In the genomic region with DNA sequence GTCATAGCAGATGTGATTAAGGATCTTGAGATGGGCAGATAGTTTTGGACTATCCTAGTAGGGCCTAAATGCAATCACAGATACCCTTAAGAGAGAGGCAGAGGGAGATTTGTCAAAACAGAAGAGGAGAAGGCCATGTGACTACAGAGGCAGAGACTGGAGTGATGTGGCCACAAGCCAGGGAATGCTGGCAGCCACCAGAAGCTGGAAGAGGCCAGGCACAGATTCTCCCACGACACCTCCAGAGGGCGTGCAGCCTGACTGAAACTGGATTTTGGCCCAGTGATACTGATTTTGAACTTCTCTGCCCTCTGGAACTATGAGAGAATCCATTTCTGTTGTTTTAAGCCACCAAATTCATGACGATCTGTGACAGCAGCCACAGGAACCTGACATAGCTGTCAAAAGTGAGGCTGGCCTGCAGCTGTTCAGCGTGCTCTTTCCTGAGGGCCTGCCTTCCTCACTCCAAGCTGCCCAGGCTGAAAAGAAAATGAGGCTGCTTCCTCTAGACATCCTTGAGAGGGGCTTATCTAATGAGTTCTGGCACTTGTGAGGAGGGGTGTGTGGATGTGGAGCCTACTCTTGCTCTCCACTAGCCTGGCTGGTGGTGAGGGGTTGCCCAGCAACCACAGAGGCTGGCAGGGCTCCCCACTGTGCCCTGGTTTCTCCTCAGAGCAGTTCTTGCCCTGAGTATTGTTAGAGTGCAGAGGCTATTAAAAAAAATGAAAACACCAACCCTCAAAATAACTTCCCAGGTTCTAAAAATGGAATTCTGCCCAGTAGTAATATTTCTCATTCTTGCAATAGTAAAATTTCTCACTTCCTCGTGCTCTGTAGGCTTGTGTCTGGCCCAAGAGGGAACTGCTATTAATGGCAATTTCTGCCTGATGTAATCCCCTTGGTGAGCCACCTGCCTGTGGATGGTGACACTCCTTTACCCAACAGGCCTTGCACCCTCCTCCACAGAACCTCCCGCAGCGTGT, we compare ENCODE assay signal across 9 cellular contexts. TPM values are rescaled to one million over a fixed set of nuclear protein-coding genes. Genes with fewer than 3 reads are reported as not detected.
DNase-seq lines count a peak whose midpoint lies in the region; ATAC-seq, FAIRE-seq and TF ChIP-seq lines count a peak whose summit lies in the region.
"Had no signal": no experiment of that assay in that cellular context is flagged by ENCODE, and none has a peak within 500 bp of the region (broad histone marks: within the 10 kb centered on the region; RNA-seq: fewer than 3 reads in every experiment).

No MANE protein-coding gene starts in this region.

- peak overlapping the region; percentile 26 for H3K27ac Mint-ChIP-seq in activated CD8-positive, alpha-beta T cell treated with anti-CD3 and anti-CD28 coated beads, Interleukin-2, amount 10 ng/mL, durations not matched to agents 7 days and 5 days

- peaks cover 3 to 7% (median 4%) of the 10 kb centered on the region in 5 donors for H3K9me3 ChIP-seq in subcutaneous abdominal adipose tissue (ENCODE audit: control insufficient read depth in 5 of 5, low read length in 5 of 5)
- H3K9me3 ChIP-seq in SJCRH30 (replicated peaks) = no peaks in the 10 kb centered on the region

- H3K36me3 Mint-ChIP-seq in activated CD8-positive, alpha-beta T cell treated with anti-CD3 and anti-CD28 coated beads, Interleukin-2, amount 10 ng/mL, durations not matched to agents 7 days and 5 days (ENCODE audit: low read depth) = peaks cover 9% of the 10 kb centered on the region

- H3K4me1 ChIP-seq in subcutaneous abdominal adipose tissue (ENCODE audit: control insufficient read depth in 5 of 5, insufficient read depth in 5 of 5, low read length in 5 of 5) (peaks cover 10 to 66% (median 57%) of the 10 kb centered on the region in 5 donors), SJCRH30 (no peaks in the 10 kb centered on the region)

- DNase-seq in GM12892 (ENCODE audit: insufficient read length) = peak; percentile 69
- DNase-seq in activated CD8-positive, alpha-beta T cell treated with anti-CD3 and anti-CD28 coated beads, Interleukin-2, amount 10 ng/mL, durations not matched to agents 7 days and 5 days = no peak
- no peak for DNase-seq in DMS153 (lab: John Stamatoyannopoulos, UW)
- DNase-seq in SJCRH30 = no peak
- DNase-seq in cortex of kidney (lab: John Stamatoyannopoulos, UW) = no peak

- peak; percentile 91 for FAIRE-seq in GM12892 (lab: Jason Lieb, UNC)
- FAIRE-seq: bronchial epithelial cell had no signal

- H3K36me3 ChIP-seq in subcutaneous abdominal adipose tissue (ENCODE audit: control insufficient read depth in 5 of 5, insufficient read depth in 5 of 5, low read length in 5 of 5) = no peaks in the 10 kb centered on the region
- no peaks in the 10 kb centered on the region for H3K36me3 ChIP-seq in SJCRH30

- H3K9ac ChIP-seq in subcutaneous abdominal adipose tissue (ENCODE audit: low read length in 5 of 5) = peak overlapping the region in 2 of 5 donors; percentile 63 to 96

- H3K4me3 Mint-ChIP-seq in activated CD8-positive, alpha-beta T cell treated with anti-CD3 and anti-CD28 coated beads, Interleukin-2, amount 10 ng/mL, durations not matched to agents 7 days and 5 days = no peak overlapping the region

- H3K9me3 Mint-ChIP-seq in activated CD8-positive, alpha-beta T cell treated with anti-CD3 and anti-CD28 coated beads, Interleukin-2, amount 10 ng/mL, durations not matched to agents 7 days and 5 days (ENCODE audit: insufficient read depth) = no peaks in the 10 kb centered on the region

- H3K4me3 ChIP-seq in subcutaneous abdominal adipose tissue (ENCODE audit: low read depth in 1 of 5, low read length in 5 of 5) (peak overlapping the region in 1 of 5 donors; percentile 17), SJCRH30 (no peak overlapping the region)

- ATAC-seq in GM21526 (IDR thresholded peaks at IDR 0.05; ENCODE audit: low FRiP score, unreplicated experiment) (peak; percentile 83), HG03575 (IDR thresholded peaks at IDR 0.05; ENCODE audit: extremely low read depth, insufficient number of reproducible peaks, low FRiP score, unreplicated experiment) (peak; percentile 84)
- ATAC-seq in activated CD8-positive, alpha-beta T cell treated with anti-CD3 and anti-CD28 coated beads, Interleukin-2, amount 10 ng/mL, durations not matched to agents 7 days and 5 days = no peak

- TF ChIP-seq POLR2A in GM12892 (IDR thresholded peaks at IDR 0.05; ENCODE audit: low read depth, low read length) = no peak

- peak overlapping the region; percentile 66 for H3K27ac ChIP-seq in subcutaneous abdominal adipose tissue (ENCODE audit: low read depth, low read length)
- no peak overlapping the region for H3K27ac ChIP-seq in SJCRH30

- H3K27me3 Mint-ChIP-seq in activated CD8-positive, alpha-beta T cell treated with anti-CD3 and anti-CD28 coated beads, Interleukin-2, amount 10 ng/mL, durations not matched to agents 7 days and 5 days (ENCODE audit: low read depth) = peaks cover 6% of the 10 kb centered on the region

- no peaks in the 10 kb centered on the region for H3K27me3 ChIP-seq in subcutaneous abdominal adipose tissue (ENCODE audit: control insufficient read depth in 5 of 5, insufficient read depth in 4 of 5, low read length in 5 of 5)
- no peaks in the 10 kb centered on the region for H3K27me3 ChIP-seq in SJCRH30

- CTCF ChIA-PET in activated CD8-positive, alpha-beta T cell treated with anti-CD3 and anti-CD28 coated beads, Interleukin-2, amount 10 ng/mL, durations not matched to agents 7 days and 5 days (lab: Charles Lee) = interaction anchor here (2.6 kb wide), 1 partner anchor 25 kb away, joined by 12 read pairs; no protein-coding TSS in a partner anchor

- POLR2A ChIA-PET in activated CD8-positive, alpha-beta T cell treated with anti-CD3 and anti-CD28 coated beads, Interleukin-2, amount 10 ng/mL, durations not matched to agents 7 days and 5 days (lab: Charles Lee) = interaction anchor here (1.8 kb wide), 1 partner anchor 9 kb away, joined by 5 read pairs; no protein-coding TSS in a partner anchor

- peaks cover 43% of the 10 kb centered on the region for H3K4me1 Mint-ChIP-seq in activated CD8-positive, alpha-beta T cell treated with anti-CD3 and anti-CD28 coated beads, Interleukin-2, amount 10 ng/mL, durations not matched to agents 7 days and 5 days (ENCODE audit: low read depth)

RNA-seq across cellular contexts. Expression of a gene that starts 52.4 kb away (rescaled TPM):
- not detected for polyA plus RNA-seq in GM12892 (2012; ENCODE audit: missing spikeins)
- total RNA-seq in activated CD8-positive, alpha-beta T cell treated with anti-CD3 and anti-CD28 coated beads, Interleukin-2, amount 10 ng/mL, durations not matched to agents 7 days and 5 days = not detected
- total RNA-seq in SJCRH30 (2014; rRNA removed; shearing (Covaris generic)) = not detected in 2 replicates
- total RNA-seq: bronchial epithelial cell had no signal
